9 cellular contexts compared by ENCODE assay signal in genomic region chr1:68819190-68819829, GRCh38.
A peak's percentile ranks its signal among the peaks of the same experiment; 100 is the strongest.
DNase-seq lines count a peak whose midpoint lies in the region; ATAC-seq and TF ChIP-seq lines count a peak whose summit lies in the region.
"Had no signal": no experiment of that assay in that cellular context is flagged by ENCODE, and none has a peak within 500 bp of the region (broad histone marks: within the 10 kb centered on the region; RNA-seq: fewer than 3 reads in every experiment).

No MANE protein-coding gene starts in this region.

- DNase-seq in NCI-H1417 (lab: John Stamatoyannopoulos, UW) (peak in 2 of 3 experiments; percentile 5 to 40), NCI-H1417 treated with DMSO at 0.1 percent for 48 hours (lab: John Stamatoyannopoulos, UW) (no peak), NCI-H2081 treated with DMSO at 0.1 percent for 48 hours (lab: John Stamatoyannopoulos, UW) (peak; percentile 13), cardiac fibroblast (ENCODE audit: low read depth in 2 of 2) (peak; percentile 26 to 30), progenitor cell of endocrine pancreas (ENCODE audit: low spot score, unreplicated experiment) (no peak)
- DNase-seq in activated CD4-positive, alpha-beta T cell treated with anti-CD3 and anti-CD28 coated beads, Interleukin-2, amount 50 U/mL, for 1 hour: no peak
- no peak for DNase-seq in activated T-cell treated with anti-CD3 and anti-CD28 coated beads, Interleukin-2, amount 50 U/mL, for 48 hours
- DNase-seq: activated naive CD8-positive, alpha-beta T cell treated with anti-CD3 and anti-CD28 coated beads, Interleukin-2, amount 10 ng/mL, durations not matched to agents 7 days and 5 days had no signal

- no peaks in the 10 kb centered on the region for H3K36me3 Mint-ChIP-seq in progenitor cell of endocrine pancreas (ENCODE audit: insufficient read depth)
- H3K36me3 Mint-ChIP-seq: activated naive CD8-positive, alpha-beta T cell treated with anti-CD3 and anti-CD28 coated beads, Interleukin-2, amount 10 ng/mL, durations not matched to agents 7 days and 5 days had no signal

- no peak for ATAC-seq in GM19455 (IDR thresholded peaks at IDR 0.05; ENCODE audit: unreplicated experiment)

- peaks cover 5% of the 10 kb centered on the region for H3K9me3 Mint-ChIP-seq in progenitor cell of endocrine pancreas (ENCODE audit: low read depth)

- TF ChIP-seq CTCF in cardiac fibroblast (IDR thresholded peaks at IDR 0.05; ENCODE audit: low read depth, low read length) (peak; percentile 49), progenitor cell of endocrine pancreas (IDR thresholded peaks at IDR 0.05; ENCODE audit: unreplicated experiment) (peak; percentile 69)

- peaks cover 3% of the 10 kb centered on the region for H3K4me1 Mint-ChIP-seq in progenitor cell of endocrine pancreas (ENCODE audit: low read depth)
- H3K4me1 Mint-ChIP-seq: activated naive CD8-positive, alpha-beta T cell treated with anti-CD3 and anti-CD28 coated beads, Interleukin-2, amount 10 ng/mL, durations not matched to agents 7 days and 5 days had no signal

- no peaks in the 10 kb centered on the region for H3K27me3 Mint-ChIP-seq in progenitor cell of endocrine pancreas
- H3K27me3 Mint-ChIP-seq: activated naive CD8-positive, alpha-beta T cell treated with anti-CD3 and anti-CD28 coated beads, Interleukin-2, amount 10 ng/mL, durations not matched to agents 7 days and 5 days had no signal

- no peak overlapping the region for H3K4me3 Mint-ChIP-seq in progenitor cell of endocrine pancreas (ENCODE audit: low read depth)

- H3K27ac Mint-ChIP-seq in progenitor cell of endocrine pancreas: no peak overlapping the region

- H3K4me3 ChIP-seq in cardiac fibroblast (replicated peaks in 1 of 2; ENCODE audit: low read depth in 2 of 2, low read length in 2 of 2): no peak overlapping the region

Comparison
In these comparisons a context has a peak if more than half of its experiments do, and no peak if none do; other contexts are left out.
1. DNase-seq: peak in NCI-H1417 (2 of 3), NCI-H2081 treated with DMSO at 0.1 percent for 48 hours (single experiment) and cardiac fibroblast (2 of 2); none in NCI-H1417 treated with DMSO at 0.1 percent for 48 hours (single experiment), progenitor cell of endocrine pancreas (single experiment), activated CD4-positive, alpha-beta T cell treated with anti-CD3 and anti-CD28 coated beads, Interleukin-2, amount 50 U/mL, for 1 hour (single experiment) and activated T-cell treated with anti-CD3 and anti-CD28 coated beads, Interleukin-2, amount 50 U/mL, for 48 hours (0 of 2).